In genomic region chr6:44258921-44259320, GRCh38 we compare ENCODE assay signal across 23 cellular contexts. TPM values are rescaled to one million over a fixed set of nuclear protein-coding genes. Genes with fewer than 3 reads are reported as not detected.
DNase-seq lines count a peak whose midpoint lies in the region; ATAC-seq, FAIRE-seq and TF ChIP-seq lines count a peak whose summit lies in the region.
"Had no signal": no experiment of that assay in that cellular context is flagged by ENCODE, and none has a peak within 500 bp of the region (broad histone marks: within the 10 kb centered on the region; RNA-seq: fewer than 3 reads in every experiment).

No MANE protein-coding gene starts in this region.

- H3K4me1 Mint-ChIP-seq in activated T-cell treated with anti-CD3 and anti-CD28 coated beads, Interleukin-2, amount 50 U/mL, for 4 hours (ENCODE audit: low read depth), result peaks cover 65% of the 10 kb centered on the region
- peaks cover 86% of the 10 kb centered on the region for H3K4me1 Mint-ChIP-seq in dendritic cell treated with granulocyte-macrophage colony-stimulating factor and Interleukin-4, amounts not matched to agents 40 ng/mL and 50 ng/mL, for 4 days (ENCODE audit: low read depth)
- H3K4me1 Mint-ChIP-seq in stimulated activated memory B cell treated with anti-CD40 and anti-IgM and Interleukin-4, amounts not matched to agents 10 μg/mL and 1 μg/mL and 100 μg/mL, for 72 hours, result peaks cover 85% of the 10 kb centered on the region

- no peak for ATAC-seq in activated T-cell treated with anti-CD3 and anti-CD28 coated beads, Interleukin-2, amount 50 U/mL, for 4 hours
- no peak for ATAC-seq in stimulated activated memory B cell treated with anti-CD40 and anti-IgM and Interleukin-4, amounts not matched to agents 10 μg/mL and 1 μg/mL and 100 μg/mL, for 72 hours
- ATAC-seq in GM21526 (IDR thresholded peaks at IDR 0.05; ENCODE audit: low FRiP score, unreplicated experiment), result no peak
- ATAC-seq: lower lobe of right lung, right cardiac atrium had no signal

- H3K4me3 ChIP-seq in OCI-LY7 (ENCODE audit: low read depth, low read length, poor library complexity, severe bottlenecking), result no peak overlapping the region
- H3K4me3 ChIP-seq: GM23248, lower lobe of right lung, thyroid gland had no signal

- peak overlapping the region; percentile 86 for H3K27ac Mint-ChIP-seq in dendritic cell treated with granulocyte-macrophage colony-stimulating factor and Interleukin-4, amounts not matched to agents 40 ng/mL and 50 ng/mL, for 4 days
- H3K27ac Mint-ChIP-seq in stimulated activated memory B cell treated with anti-CD40 and anti-IgM and Interleukin-4, amounts not matched to agents 10 μg/mL and 1 μg/mL and 100 μg/mL, for 72 hours, result peak overlapping the region; percentile 98

- no peaks in the 10 kb centered on the region for H3K9me3 ChIP-seq in OCI-LY7 (ENCODE audit: low read length)
- H3K9me3 ChIP-seq: lower lobe of right lung, neutrophil, thyroid gland had no signal

- H3K4me2 ChIP-seq in OCI-LY7 (ENCODE audit: low read length), result no peak overlapping the region

- intact Hi-C loops in OCI-LY7 (cut with micrococcal nuclease; ENCODE audit: unreplicated experiment), result no loop called here
- intact Hi-C loops in dendritic cell treated with granulocyte-macrophage colony-stimulating factor and Interleukin-4, amounts not matched to agents 40 ng/mL and 50 ng/mL, for 4 days (cut with micrococcal nuclease), result no loop called here

- H3K4me1 ChIP-seq in OCI-LY7 (ENCODE audit: insufficient read depth, low read length, poor library complexity, severe bottlenecking), result peaks cover 77% of the 10 kb centered on the region

- peaks cover 31% of the 10 kb centered on the region for H3K79me2 ChIP-seq in OCI-LY7 (ENCODE audit: insufficient read depth, low read depth, low read length)

- no peak for TF ChIP-seq CTCF in OCI-LY7 (conservative IDR thresholded peaks at IDR 0.05; ENCODE audit: low read length)

- H3K36me3 ChIP-seq in OCI-LY7 (ENCODE audit: insufficient read depth, low read length), result peaks cover 80% of the 10 kb centered on the region

- H3K36me3 Mint-ChIP-seq in activated T-cell treated with anti-CD3 and anti-CD28 coated beads, Interleukin-2, amount 50 U/mL, for 4 hours (ENCODE audit: insufficient read depth), result peaks cover 40% of the 10 kb centered on the region
- peaks cover 97% of the 10 kb centered on the region for H3K36me3 Mint-ChIP-seq in dendritic cell treated with granulocyte-macrophage colony-stimulating factor and Interleukin-4, amounts not matched to agents 40 ng/mL and 50 ng/mL, for 4 days (ENCODE audit: low read depth)
- peaks cover 89% of the 10 kb centered on the region for H3K36me3 Mint-ChIP-seq in stimulated activated memory B cell treated with anti-CD40 and anti-IgM and Interleukin-4, amounts not matched to agents 10 μg/mL and 1 μg/mL and 100 μg/mL, for 72 hours

- no peak for TF ChIP-seq POLR2A in GM12891 (IDR thresholded peaks at IDR 0.05; ENCODE audit: low read depth, low read length)

- no peaks in the 10 kb centered on the region for H3K27me3 Mint-ChIP-seq in activated T-cell treated with anti-CD3 and anti-CD28 coated beads, Interleukin-2, amount 50 U/mL, for 4 hours (ENCODE audit: low read depth)
- H3K27me3 Mint-ChIP-seq in dendritic cell treated with granulocyte-macrophage colony-stimulating factor and Interleukin-4, amounts not matched to agents 40 ng/mL and 50 ng/mL, for 4 days, result no peaks in the 10 kb centered on the region
- no peaks in the 10 kb centered on the region for H3K27me3 Mint-ChIP-seq in stimulated activated memory B cell treated with anti-CD40 and anti-IgM and Interleukin-4, amounts not matched to agents 10 μg/mL and 1 μg/mL and 100 μg/mL, for 72 hours

- POLR2A ChIA-PET in OCI-LY7 (lab: Charles Lee), result no interaction called here

- CTCF ChIA-PET in OCI-LY7 (lab: Charles Lee; ENCODE audit: unreplicated experiment), result no interaction called here

- no peak for DNase-seq in activated T-cell treated with anti-CD3 and anti-CD28 coated beads, Interleukin-2, amount 50 U/mL, for 4 hours
- DNase-seq in activated T-cell treated with anti-CD3 and anti-CD28 coated beads, Interleukin-2, amount 50 U/mL, for 48 hours, result no peak
- no peak for DNase-seq in OCI-LY7 (ENCODE audit: low spot score)
- no peak for DNase-seq in GM12891 (ENCODE audit: insufficient read length, low spot score)
- DNase-seq in Kasumi-1 (lab: John Stamatoyannopoulos, UW), result no peak
- DNase-seq: activated naive CD4-positive, alpha-beta T cell; caudate nucleus; GM23248; lower lobe of right lung; MM.1S; NCI-H2029 treated with DMSO at 0.1 percent for 48 hours; NCI-H82; right cardiac atrium; stimulated activated CD4-positive, alpha-beta T cell treated with anti-CD3 and anti-CD28 coated beads, Interleukin-2, amount 100 ng/mL, for 24 hours; thyroid gland had no signal

- peak overlapping the region; percentile 54 for H3K27ac ChIP-seq in OCI-LY7 (ENCODE audit: low read depth, low read length, poor library complexity, severe bottlenecking)
- H3K27ac ChIP-seq: GM23248, lower lobe of right lung, neutrophil had no signal

- no peak for FAIRE-seq in GM12891 (lab: Jason Lieb, UNC)
- FAIRE-seq: endometrium, frontal cortex had no signal

- no peaks in the 10 kb centered on the region for H3K9me3 Mint-ChIP-seq in activated T-cell treated with anti-CD3 and anti-CD28 coated beads, Interleukin-2, amount 50 U/mL, for 4 hours
- no peaks in the 10 kb centered on the region for H3K9me3 Mint-ChIP-seq in dendritic cell treated with granulocyte-macrophage colony-stimulating factor and Interleukin-4, amounts not matched to agents 40 ng/mL and 50 ng/mL, for 4 days
- no peaks in the 10 kb centered on the region for H3K9me3 Mint-ChIP-seq in stimulated activated memory B cell treated with anti-CD40 and anti-IgM and Interleukin-4, amounts not matched to agents 10 μg/mL and 1 μg/mL and 100 μg/mL, for 72 hours

- H4K20me1 ChIP-seq in OCI-LY7 (ENCODE audit: insufficient read depth, low read length), result no peaks in the 10 kb centered on the region

- H3K4me3 Mint-ChIP-seq in activated T-cell treated with anti-CD3 and anti-CD28 coated beads, Interleukin-2, amount 50 U/mL, for 4 hours, result peak overlapping the region; percentile 86
- H3K4me3 Mint-ChIP-seq in dendritic cell treated with granulocyte-macrophage colony-stimulating factor and Interleukin-4, amounts not matched to agents 40 ng/mL and 50 ng/mL, for 4 days, result peak overlapping the region; percentile 43
- H3K4me3 Mint-ChIP-seq in stimulated activated memory B cell treated with anti-CD40 and anti-IgM and Interleukin-4, amounts not matched to agents 10 μg/mL and 1 μg/mL and 100 μg/mL, for 72 hours, result peak overlapping the region; percentile 82

- no TSS peak for BruUV-seq in OCI-LY7 (replicated peaks; lab: Mats Ljungman, UMichigan)

- no peak overlapping the region for H2AFZ ChIP-seq in OCI-LY7 (ENCODE audit: low read length)
- H2AFZ ChIP-seq: GM23248 had no signal

- no peaks in the 10 kb centered on the region for H3K9me2 ChIP-seq in OCI-LY7 (ENCODE audit: insufficient read depth, low read length)

TF ChIP-seq in GM12891, 5 proteins besides CTCF, POLR2A, EP300 and RAD21:
- TF ChIP-seq POU2F2 (IDR thresholded peaks at IDR 0.05; ENCODE audit: low read depth, low read length), result no peak
- no peak for TF ChIP-seq PAX5 (IDR thresholded peaks at IDR 0.05; ENCODE audit: insufficient read depth, low read length, severe bottlenecking)
- no peak for TF ChIP-seq SPI1 (IDR thresholded peaks at IDR 0.05; ENCODE audit: low read depth, low read length)
- TF ChIP-seq POLR2AphosphoS5 (IDR thresholded peaks at IDR 0.05; ENCODE audit: low read depth, low read length), result no peak
- no peak for TF ChIP-seq TAF1 (IDR thresholded peaks at IDR 0.05; ENCODE audit: low read depth, low read length)

RNA-seq across cellular contexts. Expression of gene SLC35B2, which starts 1.6 kb away (rescaled TPM):
- 10 to 100 TPM; 35.0 to 42.5 (median 40.8) TPM for total RNA-seq in activated T-cell treated with anti-CD3 and anti-CD28 coated beads, Interleukin-2, amount 50 U/mL, for 4 hours
- 10.1 and 13.9 TPM in 2 replicates for total RNA-seq in OCI-LY7 (2014; rRNA removed; shearing (Covaris generic))
- 15.3 and 16.5 TPM in 2 replicates for total RNA-seq in OCI-LY7 (2022)
- polyA plus RNA-seq in GM12891 (2012; ENCODE audit: low read depth, missing spikeins), result 30.1 TPM

RNA-seq across cellular contexts. Expression of gene NFKBIE, which starts 6.4 kb away (rescaled TPM):
- 10 to 100 TPM; 30.0 to 36.4 (median 33.1) TPM for total RNA-seq in activated T-cell treated with anti-CD3 and anti-CD28 coated beads, Interleukin-2, amount 50 U/mL, for 4 hours
- 27.5 and 43.1 TPM in 2 replicates for total RNA-seq in OCI-LY7 (2014; rRNA removed; shearing (Covaris generic))
- 22.4 and 24.8 TPM in 2 replicates for total RNA-seq in OCI-LY7 (2022)
- polyA plus RNA-seq in GM12891 (2012; ENCODE audit: low read depth, missing spikeins), result 47.8 TPM

RNA-seq across cellular contexts. Expression of gene TMEM151B, which starts 11.3 kb away (rescaled TPM):
- under 1 TPM in 2 of 3 donors, not detected in 1; 0.03 to 0.05 TPM for total RNA-seq in activated T-cell treated with anti-CD3 and anti-CD28 coated beads, Interleukin-2, amount 50 U/mL, for 4 hours
- not detected in 2 replicates for total RNA-seq in OCI-LY7 (2014; rRNA removed; shearing (Covaris generic))
- 0.07 and 0.15 TPM in 2 replicates for total RNA-seq in OCI-LY7 (2022)
- polyA plus RNA-seq in GM12891 (2012; ENCODE audit: low read depth, missing spikeins), result 0.26 TPM
- total RNA-seq: GM23248, HT1080, lower lobe of right lung, thyroid gland had no signal
- polyA plus RNA-seq: AG04450, GM23248 had no signal

RNA-seq across cellular contexts. Expression of gene HSP90AB1, which starts 12.0 kb away (rescaled TPM):
- total RNA-seq in activated T-cell treated with anti-CD3 and anti-CD28 coated beads, Interleukin-2, amount 50 U/mL, for 4 hours, result 1,000 to 10,000 TPM; 3,050 to 3,190 (median 3,088) TPM
- total RNA-seq in OCI-LY7 (2014; rRNA removed; shearing (Covaris generic)), result 911 and 1,004 TPM in 2 replicates
- total RNA-seq in OCI-LY7 (2022), result 1,055 and 1,282 TPM in 2 replicates
- 869 TPM for polyA plus RNA-seq in GM12891 (2012; ENCODE audit: low read depth, missing spikeins)

RNA-seq across cellular contexts. Expression of gene SLC29A1, which starts 35.5 kb away (rescaled TPM):
- total RNA-seq in activated T-cell treated with anti-CD3 and anti-CD28 coated beads, Interleukin-2, amount 50 U/mL, for 4 hours, result 100 to 1,000 TPM; 165 to 199 (median 181) TPM
- 51.5 and 52.6 TPM in 2 replicates for total RNA-seq in OCI-LY7 (2014; rRNA removed; shearing (Covaris generic))
- 54.1 and 64.6 TPM in 2 replicates for total RNA-seq in OCI-LY7 (2022)
- 37.6 TPM for polyA plus RNA-seq in GM12891 (2012; ENCODE audit: low read depth, missing spikeins)
